26 cellular contexts compared by ENCODE assay signal in genomic region chr18:54882318-54882717, GRCh38. TPM values are rescaled to one million over a fixed set of nuclear protein-coding genes. Genes with fewer than 3 reads are reported as not detected.
"Had no signal": no experiment of that assay in that cellular context is flagged by ENCODE, and none has a peak within 500 bp of the region (broad histone marks: within the 10 kb centered on the region; RNA-seq: fewer than 3 reads in every experiment).

No MANE protein-coding gene starts in this region.

- FAIRE-seq: colon, endometrium, islet of Langerhans, keratinocyte had no signal

- DNase-seq: dermis blood vessel endothelial cell; dorsolateral prefrontal cortex; effector CD4-positive, alpha-beta T cell; effector memory CD4-positive, alpha-beta T cell; erythroblast; esophagus squamous epithelium; foreskin melanocyte; gastrocnemius medialis; glutamatergic neuron; head of caudate nucleus; heart right ventricle; hippocampal formation; left cardiac atrium; left lung; left ventricle myocardium superior; lower lobe of right lung; mesenchymal stem cell; midbrain had no signal

- H3K9me3 ChIP-seq: esophagus squamous epithelium, gastrocnemius medialis, left lung, lower lobe of right lung had no signal

- ATAC-seq: esophagus mucosa, gastrocnemius medialis, heart right ventricle, left cardiac atrium, left lung, left ventricle myocardium superior, lower lobe of right lung had no signal

- H3K27ac ChIP-seq: coronary artery, dorsolateral prefrontal cortex, epithelial cell of prostate, esophagus squamous epithelium, gastrocnemius medialis, heart right ventricle, left lung, lower lobe of right lung had no signal

- H3K27me3 ChIP-seq: dorsolateral prefrontal cortex, esophagus squamous epithelium, gastrocnemius medialis, left lung had no signal

- H3K36me3 ChIP-seq: gastrocnemius medialis, heart right ventricle, lower lobe of right lung had no signal

- H3K4me1 ChIP-seq: esophagus squamous epithelium, gastrocnemius medialis, heart right ventricle, left lung, lower lobe of right lung had no signal

- H3K4me3 ChIP-seq: coronary artery, dorsolateral prefrontal cortex, esophagus squamous epithelium, gastrocnemius medialis, heart right ventricle, left lung, lower lobe of right lung had no signal

RNA-seq across cellular contexts. Expression of gene RAB27B, which starts 54.0 kb away (rescaled TPM):
- total RNA-seq: lung microvascular endothelial cell had no signal
